ENCODE assay signal across 12 cellular contexts in the genomic region with DNA sequence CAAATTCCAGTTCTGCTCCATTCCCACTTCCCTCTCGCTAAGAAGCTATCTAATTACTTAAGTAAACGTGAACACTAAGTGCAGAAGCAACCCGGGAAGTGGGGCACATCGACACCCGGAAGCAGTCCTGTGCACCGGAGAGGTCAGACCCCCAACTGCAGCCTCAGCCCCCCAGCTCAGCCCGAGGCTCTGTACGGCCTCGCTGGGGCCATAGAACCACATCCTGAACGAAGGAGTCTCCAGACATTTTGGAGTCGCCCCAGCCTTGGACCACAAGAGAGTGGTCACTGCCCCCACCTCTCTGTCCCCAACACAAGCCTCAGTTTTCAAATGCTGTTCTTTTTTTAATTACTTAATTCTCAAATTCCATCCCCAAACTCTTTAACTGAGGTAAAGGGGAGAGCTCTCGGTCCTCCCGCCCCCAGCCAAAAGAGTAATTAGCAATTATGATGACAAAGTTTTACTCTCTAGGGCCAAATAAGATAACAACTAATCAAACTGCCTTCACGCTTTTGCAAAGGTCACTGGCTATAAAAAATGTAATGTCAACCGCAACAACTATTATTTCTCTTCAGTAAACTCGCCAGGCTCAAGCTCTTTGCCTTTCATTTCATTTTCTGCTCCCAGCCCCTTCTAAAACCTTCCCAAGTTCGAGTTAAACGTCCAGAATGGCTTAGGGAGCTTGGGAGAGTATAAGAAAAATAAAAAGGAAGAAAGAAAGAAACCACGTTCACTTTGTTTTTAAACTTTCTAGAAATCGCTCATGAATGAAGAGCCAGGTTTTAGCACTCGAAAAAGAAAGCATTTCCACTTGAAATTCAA. TPM values are rescaled to one million over a fixed set of nuclear protein-coding genes. Genes with fewer than 3 reads are reported as not detected.
DNase-seq lines count a peak whose midpoint lies in the region; ATAC-seq and TF ChIP-seq lines count a peak whose summit lies in the region.
"Had no signal": no experiment of that assay in that cellular context is flagged by ENCODE, and none has a peak within 500 bp of the region (broad histone marks: within the 10 kb centered on the region; RNA-seq: fewer than 3 reads in every experiment).

No MANE protein-coding gene starts in this region.

- TF ChIP-seq CTCF in WTC11 (IDR thresholded peaks at IDR 0.05) = no peak
- no peak for TF ChIP-seq CTCF in upper lobe of right lung (IDR thresholded peaks at IDR 0.05)
- TF ChIP-seq CTCF in GM20000 (IDR thresholded peaks at IDR 0.05; ENCODE audit: extremely low read depth, missing control alignments) = no peak

- ATAC-seq in Right ventricle myocardium inferior = no peak
- ATAC-seq in left cardiac atrium = no peak
- no peak for ATAC-seq in WTC11
- no peak for ATAC-seq in upper lobe of right lung

- DNase-seq in Right ventricle myocardium inferior (ENCODE audit: missing footprints) (peak; percentile 31), left cardiac atrium (no peak), WTC11 (ENCODE audit: low spot score) (no peak), upper lobe of right lung (peak; percentile 15), NCI-H1048 (lab: John Stamatoyannopoulos, UW) (no peak), GM20000 (ENCODE audit: low spot score) (no peak)
- DNase-seq in stimulated activated CD4-positive, alpha-beta T cell treated with anti-CD3 and anti-CD28 coated beads, Interleukin-15, amount 100 ng/mL, for 24 hours = no peak
- DNase-seq: GOT3, mucosa of descending colon, NCI-H1930 had no signal

- no peaks in the 10 kb centered on the region for H3K9me3 ChIP-seq in iPS-15b (ENCODE audit: control insufficient read depth, insufficient read depth, low read length)
- no peaks in the 10 kb centered on the region for H3K9me3 ChIP-seq in upper lobe of right lung
- H3K9me3 ChIP-seq: mucosa of descending colon had no signal

- H3K4me1 ChIP-seq in iPS-15b (ENCODE audit: control insufficient read depth, insufficient read depth, low read length) (peaks cover 26% of the 10 kb centered on the region), upper lobe of right lung (peaks cover 49% of the 10 kb centered on the region)

- POLR2A ChIA-PET in WTC11 (lab: Charles Lee) = no interaction called here

- H3K9me3 Mint-ChIP-seq in WTC11 = no peaks in the 10 kb centered on the region

- H3K4me3 ChIP-seq in iPS-15b (ENCODE audit: low read depth, low read length) (peak overlapping the region; percentile 58), upper lobe of right lung (no peak overlapping the region)
- H3K4me3 ChIP-seq: mucosa of descending colon had no signal

- peaks cover 70% of the 10 kb centered on the region for H3K4me1 Mint-ChIP-seq in WTC11

- no peak overlapping the region for H3K9ac ChIP-seq in iPS-15b (ENCODE audit: low read depth, low read length)

- H3K36me3 ChIP-seq in iPS-15b (ENCODE audit: control insufficient read depth, insufficient read depth, low read length) (no peaks in the 10 kb centered on the region), upper lobe of right lung (no peaks in the 10 kb centered on the region)

- intact Hi-C loops in Right ventricle myocardium inferior (cut with DNase I) = no loop called here
- intact Hi-C loops in left cardiac atrium (cut with DNase I) = no loop called here
- intact Hi-C loops in upper lobe of right lung (cut with DNase I) = no loop called here

- CTCF ChIA-PET in WTC11 (lab: Charles Lee) = interaction anchor here (0.7 to 1.9 kb wide), 4 partner anchors 10 to 198 kb away, joined by 3 to 10 read pairs (median 5); no protein-coding TSS in a partner anchor

- peak overlapping the region; percentile 63 for H3K4me3 Mint-ChIP-seq in WTC11

- no peaks in the 10 kb centered on the region for H3K36me3 Mint-ChIP-seq in WTC11

- no peak overlapping the region for H3K27ac ChIP-seq in upper lobe of right lung

- peaks cover 100% of the 10 kb centered on the region for H3K27me3 Mint-ChIP-seq in WTC11 (ENCODE audit: low read depth)

- peaks cover 96% of the 10 kb centered on the region for H3K27me3 ChIP-seq in iPS-15b (ENCODE audit: control insufficient read depth, insufficient read depth, low read length)
- peaks cover 97% of the 10 kb centered on the region for H3K27me3 ChIP-seq in upper lobe of right lung

- no peak overlapping the region for H3K27ac Mint-ChIP-seq in WTC11

TF ChIP-seq in WTC11, 78 proteins besides CTCF, POLR2A, EP300 and RAD21:
- TF ChIP-seq OVOL2 (CRISPR knock-in tag; IDR thresholded peaks at IDR 0.05; ENCODE audit: borderline replicate concordance) = no peak
- TF ChIP-seq, protein P1, sequence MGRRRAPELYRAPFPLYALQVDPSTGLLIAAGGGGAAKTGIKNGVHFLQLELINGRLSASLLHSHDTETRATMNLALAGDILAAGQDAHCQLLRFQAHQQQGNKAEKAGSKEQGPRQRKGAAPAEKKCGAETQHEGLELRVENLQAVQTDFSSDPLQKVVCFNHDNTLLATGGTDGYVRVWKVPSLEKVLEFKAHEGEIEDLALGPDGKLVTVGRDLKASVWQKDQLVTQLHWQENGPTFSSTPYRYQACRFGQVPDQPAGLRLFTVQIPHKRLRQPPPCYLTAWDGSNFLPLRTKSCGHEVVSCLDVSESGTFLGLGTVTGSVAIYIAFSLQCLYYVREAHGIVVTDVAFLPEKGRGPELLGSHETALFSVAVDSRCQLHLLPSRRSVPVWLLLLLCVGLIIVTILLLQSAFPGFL (CRISPR knock-in tag; IDR thresholded peaks at IDR 0.05; ENCODE audit: borderline replicate concordance) = no peak
- no peak for TF ChIP-seq USF2 (CRISPR knock-in tag; IDR thresholded peaks at IDR 0.05)
- TF ChIP-seq GTF2I (CRISPR knock-in tag; conservative IDR thresholded peaks at IDR 0.05) = no peak
- no peak for TF ChIP-seq ATF6 (CRISPR knock-in tag; IDR thresholded peaks at IDR 0.05)
- no peak for TF ChIP-seq PRRX2 (CRISPR knock-in tag; IDR thresholded peaks at IDR 0.05)
- no peak for TF ChIP-seq E2F1 (CRISPR knock-in tag; IDR thresholded peaks at IDR 0.05)
- TF ChIP-seq ATF1 (CRISPR knock-in tag; IDR thresholded peaks at IDR 0.05) = no peak

RNA-seq across cellular contexts. Expression of gene PAX6, which starts 2.2 kb away (rescaled TPM):
- not detected for total RNA-seq in Right ventricle myocardium inferior
- total RNA-seq in left cardiac atrium = not detected
- 0.18 to 3.3 TPM (median 0.30 TPM) in 3 replicates for total RNA-seq in WTC11 (2021)
- not detected for total RNA-seq in upper lobe of right lung
- total RNA-seq: glomerular endothelial cell had no signal

Comparison
In these comparisons a context has a peak if more than half of its experiments do, and no peak if none do; other contexts are left out.
1. DNase-seq: peak in Right ventricle myocardium inferior (single experiment) and upper lobe of right lung (single experiment); none in left cardiac atrium (single experiment), WTC11 (single experiment), NCI-H1048 (single experiment), GM20000 (single experiment) and stimulated activated CD4-positive, alpha-beta T cell treated with anti-CD3 and anti-CD28 coated beads, Interleukin-15, amount 100 ng/mL, for 24 hours (single experiment).